ENCODE assay signal across 1 cellular context in genomic region chr11:111933872-111934271, GRCh38.
A peak's percentile ranks its signal among the peaks of the same experiment; 100 is the strongest.
TF ChIP-seq lines count a peak whose summit lies in the region.

No MANE protein-coding gene starts in this region.

TF ChIP-seq in HepG2, 621 proteins besides CTCF, POLR2A, EP300 and RAD21:
- TF ChIP-seq PPARG (CRISPR knock-in tag; conservative IDR thresholded peaks at IDR 0.05) = no peak; the same call in 1 of the 2 replicates
- TF ChIP-seq HNF4A (CRISPR knock-in tag; IDR thresholded peaks at IDR 0.05) = peak; percentile 67
- no peak for TF ChIP-seq ZNF570 (CRISPR knock-in tag; IDR thresholded peaks at IDR 0.05; ENCODE audit: borderline replicate concordance)
- TF ChIP-seq RXRB (CRISPR knock-in tag; IDR thresholded peaks at IDR 0.05; ENCODE audit: borderline replicate concordance) = 0 out of 2 replicates have a peak, but pooled peaks have one; percentile 49
- no peak for TF ChIP-seq ZNF292 (CRISPR knock-in tag; IDR thresholded peaks at IDR 0.05; ENCODE audit: borderline replicate concordance, low read depth)
- no peak for TF ChIP-seq SOX13 (IDR thresholded peaks at IDR 0.05)
- 0 out of 4 replicates have a peak, but pooled peaks of 1 of the 2 experiments have one; percentile 10 for TF ChIP-seq SOX13 (CRISPR knock-in tag; conservative IDR thresholded peaks at IDR 0.05 in 1 of 2, IDR thresholded peaks at IDR 0.05 in 1 of 2)
- no peak for TF ChIP-seq MTA1 (CRISPR knock-in tag; IDR thresholded peaks at IDR 0.05; ENCODE audit: borderline replicate concordance)
- TF ChIP-seq ATF7 (IDR thresholded peaks at IDR 0.05) = peak; percentile 23; the same call in 1 of the 2 replicates
- TF ChIP-seq ATF7 (CRISPR knock-in tag; IDR thresholded peaks at IDR 0.05) = no peak
- TF ChIP-seq POLR2AphosphoS5 (IDR thresholded peaks at IDR 0.05; ENCODE audit: low read depth, low read length) = no peak
- 0 out of 2 replicates have a peak, but pooled peaks have one; percentile 21 for TF ChIP-seq RARA (CRISPR knock-in tag; IDR thresholded peaks at IDR 0.05)
- TF ChIP-seq MTERF4 (CRISPR knock-in tag; IDR thresholded peaks at IDR 0.05) = no peak
- TF ChIP-seq ZNF557 (CRISPR knock-in tag; IDR thresholded peaks at IDR 0.05) = no peak
- peak in 1 of 2 experiments; percentile 31; a peak in 1 of 4 replicates for TF ChIP-seq ATF4 (CRISPR knock-in tag; IDR thresholded peaks at IDR 0.05)
- no peak for TF ChIP-seq KLF15 (CRISPR knock-in tag; IDR thresholded peaks at IDR 0.05; ENCODE audit: borderline replicate concordance)
- TF ChIP-seq ARID5B (CRISPR knock-in tag; IDR thresholded peaks at IDR 0.05) = peak; percentile 57; the same call in 1 of the 2 replicates
- TF ChIP-seq KAT8 (CRISPR knock-in tag; IDR thresholded peaks at IDR 0.05) = 0 out of 2 replicates have a peak, but pooled peaks have one; percentile 14
- no peak for TF ChIP-seq CSRNP2 (CRISPR knock-in tag; conservative IDR thresholded peaks at IDR 0.05; ENCODE audit: low read depth)
- peak; percentile 86 for TF ChIP-seq CEBPB (IDR thresholded peaks at IDR 0.05; ENCODE audit: borderline replicate concordance, low read depth, low read length)
- TF ChIP-seq PHF5A (CRISPR knock-in tag; IDR thresholded peaks at IDR 0.05; ENCODE audit: low read depth, unreplicated experiment) = no peak
- no peak for TF ChIP-seq SETDB1 (CRISPR knock-in tag; IDR thresholded peaks at IDR 0.05; ENCODE audit: borderline replicate concordance)
- TF ChIP-seq CEBPG (CRISPR knock-in tag; IDR thresholded peaks at IDR 0.05) = peak; percentile 83
- TF ChIP-seq ZNF562 (CRISPR knock-in tag; IDR thresholded peaks at IDR 0.05; ENCODE audit: borderline replicate concordance) = no peak
- no peak for TF ChIP-seq ZFX (CRISPR knock-in tag; IDR thresholded peaks at IDR 0.05; ENCODE audit: low read depth)
- TF ChIP-seq ADNP (CRISPR knock-in tag; IDR thresholded peaks at IDR 0.05) = no peak
- peak; percentile 58 for TF ChIP-seq GATAD2A (CRISPR knock-in tag; IDR thresholded peaks at IDR 0.05)
- peak; percentile 51 for TF ChIP-seq SAP130 (CRISPR knock-in tag; IDR thresholded peaks at IDR 0.05; ENCODE audit: low read depth)
- peak; percentile 54; the same call in 1 of the 2 replicates for TF ChIP-seq TFE3 (CRISPR knock-in tag; IDR thresholded peaks at IDR 0.05)
- no peak for TF ChIP-seq ZFP36 (IDR thresholded peaks at IDR 0.05; ENCODE audit: borderline replicate concordance, low read depth, low read length, partially characterized antibody)
- TF ChIP-seq TEF (CRISPR knock-in tag; IDR thresholded peaks at IDR 0.05) = peak; percentile 90
- TF ChIP-seq LBX2 (CRISPR knock-in tag; IDR thresholded peaks at IDR 0.05; ENCODE audit: borderline replicate concordance) = no peak
- TF ChIP-seq ASH2L (IDR thresholded peaks at IDR 0.05; ENCODE audit: insufficient read length, low read depth, low read length) = peak; percentile 25
- no peak for TF ChIP-seq ZNF550 (CRISPR knock-in tag; IDR thresholded peaks at IDR 0.05; ENCODE audit: borderline replicate concordance)
- no peak for TF ChIP-seq ZNF672 (CRISPR knock-in tag; IDR thresholded peaks at IDR 0.05)
- no peak for TF ChIP-seq MED1 (CRISPR knock-in tag; IDR thresholded peaks at IDR 0.05)
- TF ChIP-seq SOX5 (CRISPR knock-in tag; IDR thresholded peaks at IDR 0.05; ENCODE audit: borderline replicate concordance) = peak; percentile 18; the same call in 1 of the 2 replicates
- TF ChIP-seq TMF1 (CRISPR knock-in tag; IDR thresholded peaks at IDR 0.05; ENCODE audit: low read depth) = no peak
